17 cellular contexts compared by ENCODE assay signal in the genomic region with DNA sequence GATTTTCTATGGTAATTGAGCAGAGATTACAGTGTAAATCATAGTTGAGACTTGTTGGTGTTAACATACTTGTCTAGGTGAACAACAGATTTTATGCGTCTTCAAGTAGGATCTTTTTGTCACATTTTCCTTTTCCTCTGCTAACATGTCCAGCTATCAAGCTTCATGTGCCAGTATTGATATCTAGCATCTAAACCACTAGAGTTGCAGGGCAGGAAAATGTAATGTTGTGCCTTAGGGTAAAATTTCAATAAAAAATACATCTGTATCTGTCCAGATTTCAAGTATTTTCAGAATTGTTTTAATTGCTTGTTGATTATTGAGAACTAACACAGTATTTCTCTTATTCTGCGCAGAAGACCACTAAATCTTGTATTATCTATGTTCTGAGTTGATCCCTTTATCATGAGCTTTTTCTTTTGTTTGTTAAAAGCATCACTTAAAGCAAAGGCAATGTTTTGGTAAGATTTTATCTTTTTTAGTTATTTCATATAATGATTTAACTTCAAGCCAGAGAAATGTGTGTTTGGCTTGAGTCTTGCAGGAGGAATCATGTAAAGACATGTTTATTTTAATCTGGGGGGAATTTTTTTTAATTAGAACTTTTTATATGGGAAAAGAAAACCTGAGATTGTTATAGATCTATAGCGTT. TPM values are rescaled to one million over a fixed set of nuclear protein-coding genes. Genes with fewer than 3 reads are reported as not detected.
DNase-seq lines count a peak whose midpoint lies in the region; ATAC-seq and TF ChIP-seq lines count a peak whose summit lies in the region.
"Had no signal": no experiment of that assay in that cellular context is flagged by ENCODE, and none has a peak within 500 bp of the region (broad histone marks: within the 10 kb centered on the region; RNA-seq: fewer than 3 reads in every experiment).

No MANE protein-coding gene starts in this region.

- TF ChIP-seq CTCF in Calu3 (IDR thresholded peaks at IDR 0.05; ENCODE audit: unreplicated experiment) = no peak

- H3K36me3 Mint-ChIP-seq in Calu3 (ENCODE audit: insufficient read depth, unreplicated experiment) = peaks cover 14% of the 10 kb centered on the region
- H3K36me3 Mint-ChIP-seq: CD4-positive, alpha-beta memory T cell had no signal

- H3K9ac ChIP-seq in mesenchymal stem cell (ENCODE audit: low read length) = peak overlapping the region; percentile 10

- no peak for ATAC-seq in SK-N-SH treated with all-trans-retinoic acid at 6 μM for 48 hours
- ATAC-seq: GM12878 had no signal

- peaks cover 1% of the 10 kb centered on the region for H3K79me1 ChIP-seq in mesenchymal stem cell (replicated peaks; ENCODE audit: low read length, poor library complexity, severe bottlenecking)

- H4K8ac ChIP-seq in mesenchymal stem cell (ENCODE audit: low read length) = no peak overlapping the region

- no peaks in the 10 kb centered on the region for H3K4me1 ChIP-seq in mesenchymal stem cell (ENCODE audit: control insufficient read depth, insufficient read depth, low read depth, low read length)
- H3K4me1 ChIP-seq: HAP-1 had no signal

- no peak overlapping the region for H3K23ac ChIP-seq in mesenchymal stem cell (ENCODE audit: low read length in 2 of 2)

- no peak overlapping the region for H2BK5ac ChIP-seq in mesenchymal stem cell (ENCODE audit: low read depth, low read length, poor library complexity, severe bottlenecking)

- no peak overlapping the region for H2AK5ac ChIP-seq in mesenchymal stem cell (ENCODE audit: low read length, severe bottlenecking)

- peaks cover 16% of the 10 kb centered on the region for H3K9me3 ChIP-seq in mesenchymal stem cell (ENCODE audit: control insufficient read depth, low read length)

- H2AFZ ChIP-seq in mesenchymal stem cell (ENCODE audit: low read depth, low read length) = no peak overlapping the region

- CTCF ChIA-PET in Calu3 (lab: Charles Lee) = interaction anchor here (0.6 to 3.2 kb wide), 12 partner anchors 10 to 1671 kb away, joined by 3 to 52 read pairs (median 5); a partner anchor contains a TSS

- no peaks in the 10 kb centered on the region for H3K27me3 Mint-ChIP-seq in Calu3 (ENCODE audit: unreplicated experiment)

- BruUV-seq in Calu3 (replicated peaks; lab: Mats Ljungman, UMichigan) = no TSS peak

- no peak overlapping the region for H3K18ac ChIP-seq in mesenchymal stem cell (ENCODE audit: low read depth in 1 of 2, low read length in 2 of 2)

- H2BK15ac ChIP-seq in mesenchymal stem cell (ENCODE audit: low read depth, poor library complexity, severe bottlenecking) = no peak overlapping the region

- WGBS in mesenchymal stem cell = no CpG with 5 or more reads among the region's 3 CpGs

- no peaks in the 10 kb centered on the region for H3K27me3 ChIP-seq in mesenchymal stem cell (ENCODE audit: control insufficient read depth in 1 of 2, insufficient read depth in 1 of 2, low read length in 2 of 2)

- H3K4ac ChIP-seq in mesenchymal stem cell (ENCODE audit: low read depth in 1 of 2, low read length in 2 of 2) = no peak overlapping the region

- H3K4me3 Mint-ChIP-seq in Calu3 (ENCODE audit: low read depth, unreplicated experiment) = peak overlapping the region; percentile 28
- H3K4me3 Mint-ChIP-seq: CD4-positive, alpha-beta memory T cell; HFFc6 had no signal

- no peak overlapping the region for H3K14ac ChIP-seq in mesenchymal stem cell (ENCODE audit: low read length in 2 of 2)

- DNase-seq in Calu3 (no peak), mesenchymal stem cell (no peak), SIG-M5 treated with dmso at 0.1 percent for 504 hours (lab: John Stamatoyannopoulos, UW; ENCODE audit: unreplicated experiment) (no peak), GM19238 (ENCODE audit: insufficient read length, low spot score) (no peak), retina (no peak)
- DNase-seq: C1 segment of cervical spinal cord; CD4-positive, alpha-beta memory T cell; COR-L47; DMS 273 treated with DMSO at 0.1 percent for 48 hours; DMS79; EL; GDM1; GOT3; HFFc6 had no signal

- no peak overlapping the region for H4K91ac ChIP-seq in mesenchymal stem cell (ENCODE audit: low read length)

- intact Hi-C loops in Calu3 (cut with micrococcal nuclease; ENCODE audit: unreplicated experiment) = no loop called here

- peaks cover 8% of the 10 kb centered on the region for H3K9me3 Mint-ChIP-seq in Calu3 (ENCODE audit: low read depth, unreplicated experiment)

- H2BK12ac ChIP-seq in mesenchymal stem cell (ENCODE audit: low read length in 2 of 2) = no peak overlapping the region

- H3K36me3 ChIP-seq in mesenchymal stem cell (ENCODE audit: control insufficient read depth in 1 of 2, insufficient read depth in 2 of 2, low read depth in 1 of 2, low read length in 2 of 2) = peaks cover 0 to 18% of the 10 kb centered on the region in 2 experiments
- H3K36me3 ChIP-seq: HAP-1 had no signal

- H3K27ac Mint-ChIP-seq in Calu3 (ENCODE audit: unreplicated experiment) = peak overlapping the region; percentile 50
- H3K27ac Mint-ChIP-seq: CD4-positive, alpha-beta memory T cell; HFFc6 had no signal

- no peak overlapping the region for H2BK120ac ChIP-seq in mesenchymal stem cell (ENCODE audit: low read depth, low read length)

- H3K27ac ChIP-seq in mesenchymal stem cell (ENCODE audit: low read length, poor library complexity, severe bottlenecking) = no peak overlapping the region

- H3K4me2 ChIP-seq in mesenchymal stem cell (ENCODE audit: low read length, poor library complexity, severe bottlenecking) = no peak overlapping the region

- H3K4me3 ChIP-seq in mesenchymal stem cell (ENCODE audit: insufficient read depth in 1 of 2, low read depth in 1 of 2, low read length in 2 of 2) = no peak overlapping the region
- H3K4me3 ChIP-seq: GM12878, HAP-1 had no signal

- peaks cover 53% of the 10 kb centered on the region for H3K4me1 Mint-ChIP-seq in Calu3 (ENCODE audit: low read depth, unreplicated experiment)
- H3K4me1 Mint-ChIP-seq: CD4-positive, alpha-beta memory T cell had no signal

TF ChIP-seq in SK-N-SH treated with all-trans-retinoic acid at 6 μM for 48 hours, 23 proteins besides CTCF, POLR2A, EP300 and RAD21 (continues in another document):
- TF ChIP-seq ZNF70 (CRISPR knock-in tag; IDR thresholded peaks at IDR 0.05) (no peak), ESRRG (CRISPR knock-in tag; IDR thresholded peaks at IDR 0.05) (no peak), ZFP30 (CRISPR knock-in tag; IDR thresholded peaks at IDR 0.05) (no peak), CSDC2 (CRISPR knock-in tag; IDR thresholded peaks at IDR 0.05) (no peak), ZC3H10 (CRISPR knock-in tag; IDR thresholded peaks at IDR 0.05) (no peak), RARB (CRISPR knock-in tag; IDR thresholded peaks at IDR 0.05) (no peak), ZNF8 (CRISPR knock-in tag; IDR thresholded peaks at IDR 0.05) (0 out of 2 replicates have a peak, but pooled peaks have one; percentile 23), PPARA (CRISPR knock-in tag; IDR thresholded peaks at IDR 0.05; ENCODE audit: borderline replicate concordance) (no peak), BACH2 (CRISPR knock-in tag; IDR thresholded peaks at IDR 0.05; ENCODE audit: borderline replicate concordance) (no peak), OSR1 (CRISPR knock-in tag; IDR thresholded peaks at IDR 0.05) (no peak)
- TF ChIP-seq, protein P1, sequence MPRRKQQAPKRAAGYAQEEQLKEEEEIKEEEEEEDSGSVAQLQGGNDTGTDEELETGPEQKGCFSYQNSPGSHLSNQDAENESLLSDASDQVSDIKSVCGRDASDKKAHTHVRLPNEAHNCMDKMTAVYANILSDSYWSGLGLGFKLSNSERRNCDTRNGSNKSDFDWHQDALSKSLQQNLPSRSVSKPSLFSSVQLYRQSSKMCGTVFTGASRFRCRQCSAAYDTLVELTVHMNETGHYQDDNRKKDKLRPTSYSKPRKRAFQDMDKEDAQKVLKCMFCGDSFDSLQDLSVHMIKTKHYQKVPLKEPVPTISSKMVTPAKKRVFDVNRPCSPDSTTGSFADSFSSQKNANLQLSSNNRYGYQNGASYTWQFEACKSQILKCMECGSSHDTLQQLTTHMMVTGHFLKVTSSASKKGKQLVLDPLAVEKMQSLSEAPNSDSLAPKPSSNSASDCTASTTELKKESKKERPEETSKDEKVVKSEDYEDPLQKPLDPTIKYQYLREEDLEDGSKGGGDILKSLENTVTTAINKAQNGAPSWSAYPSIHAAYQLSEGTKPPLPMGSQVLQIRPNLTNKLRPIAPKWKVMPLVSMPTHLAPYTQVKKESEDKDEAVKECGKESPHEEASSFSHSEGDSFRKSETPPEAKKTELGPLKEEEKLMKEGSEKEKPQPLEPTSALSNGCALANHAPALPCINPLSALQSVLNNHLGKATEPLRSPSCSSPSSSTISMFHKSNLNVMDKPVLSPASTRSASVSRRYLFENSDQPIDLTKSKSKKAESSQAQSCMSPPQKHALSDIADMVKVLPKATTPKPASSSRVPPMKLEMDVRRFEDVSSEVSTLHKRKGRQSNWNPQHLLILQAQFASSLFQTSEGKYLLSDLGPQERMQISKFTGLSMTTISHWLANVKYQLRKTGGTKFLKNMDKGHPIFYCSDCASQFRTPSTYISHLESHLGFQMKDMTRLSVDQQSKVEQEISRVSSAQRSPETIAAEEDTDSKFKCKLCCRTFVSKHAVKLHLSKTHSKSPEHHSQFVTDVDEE (CRISPR knock-in tag; IDR thresholded peaks at IDR 0.05) = peak; percentile 27; the same call in 1 of the 2 replicates
- TF ChIP-seq, protein P2, sequence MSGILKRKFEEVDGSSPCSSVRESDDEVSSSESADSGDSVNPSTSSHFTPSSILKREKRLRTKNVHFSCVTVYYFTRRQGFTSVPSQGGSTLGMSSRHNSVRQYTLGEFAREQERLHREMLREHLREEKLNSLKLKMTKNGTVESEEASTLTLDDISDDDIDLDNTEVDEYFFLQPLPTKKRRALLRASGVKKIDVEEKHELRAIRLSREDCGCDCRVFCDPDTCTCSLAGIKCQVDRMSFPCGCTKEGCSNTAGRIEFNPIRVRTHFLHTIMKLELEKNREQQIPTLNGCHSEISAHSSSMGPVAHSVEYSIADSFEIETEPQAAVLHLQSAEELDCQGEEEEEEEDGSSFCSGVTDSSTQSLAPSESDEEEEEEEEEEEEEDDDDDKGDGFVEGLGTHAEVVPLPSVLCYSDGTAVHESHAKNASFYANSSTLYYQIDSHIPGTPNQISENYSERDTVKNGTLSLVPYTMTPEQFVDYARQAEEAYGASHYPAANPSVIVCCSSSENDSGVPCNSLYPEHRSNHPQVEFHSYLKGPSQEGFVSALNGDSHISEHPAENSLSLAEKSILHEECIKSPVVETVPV (CRISPR knock-in tag; IDR thresholded peaks at IDR 0.05) = no peak

RNA-seq across cellular contexts. Expression of a gene that starts 16.5 kb away (rescaled TPM):
- total RNA-seq in Calu3 (2022) = 58.0 and 70.2 TPM in 2 replicates
- 4.7 TPM for polyA plus RNA-seq in mesenchymal stem cell (2013, experiment 1 of 2)
- polyA plus RNA-seq in mesenchymal stem cell (2013, experiment 2 of 2) = 5.0 TPM
- total RNA-seq: CD4-positive, alpha-beta memory T cell had no signal
- polyA plus RNA-seq: CD4-positive, alpha-beta memory T cell had no signal
